Comparison of ENCODE assay signal across 36 cellular contexts in the genomic region with DNA sequence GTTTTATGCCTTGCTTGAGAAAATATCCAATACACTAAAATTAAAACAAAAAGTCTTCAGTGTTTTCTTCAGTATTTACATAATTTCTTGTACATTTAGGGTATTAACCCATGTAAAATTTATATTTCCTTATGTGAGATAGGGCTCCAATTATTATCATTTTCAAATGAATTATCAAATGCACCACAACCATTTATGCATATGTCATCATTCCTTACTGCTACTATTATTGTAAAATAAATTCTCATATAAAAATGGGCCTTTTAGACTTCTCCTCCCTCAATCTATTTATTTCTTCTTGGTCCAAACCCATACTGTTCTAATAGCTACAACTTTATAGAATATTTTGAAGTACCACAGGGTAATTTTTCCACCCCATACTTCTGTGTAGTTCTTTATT.
"Had no signal": no experiment of that assay in that cellular context is flagged by ENCODE, and none has a peak within 500 bp of the region (broad histone marks: within the 10 kb centered on the region; RNA-seq: fewer than 3 reads in every experiment).

No MANE protein-coding gene starts in this region.

- H3K36me3 ChIP-seq: adrenal gland, brain microvascular endothelial cell, breast epithelium had no signal

- H3K4me3 ChIP-seq: adrenal gland, body of pancreas, breast epithelium had no signal

- H3K27me3 ChIP-seq: adrenal gland, body of pancreas, brain microvascular endothelial cell, breast epithelium had no signal

- FAIRE-seq: astrocyte, TTC549 had no signal

- H3K27ac Mint-ChIP-seq: activated B cell treated with CpG ODN at 0.5 μM for 24 hours; activated CD4-positive, alpha-beta memory T cell treated with anti-CD3 and anti-CD28 coated beads for 36 hours; activated CD4-positive, alpha-beta T cell treated with anti-CD3 and anti-CD28 coated beads, Interleukin-2, amount 10 ng/mL, durations not matched to agents 24 days and 14 days; activated CD8-positive, alpha-beta T cell treated with anti-CD3 and anti-CD28 coated beads for 36 hours; activated naive CD4-positive, alpha-beta T cell treated with anti-CD3 and anti-CD28 coated beads for 36 hours; activated naive CD4-positive, alpha-beta T cell treated with anti-CD3 and anti-CD28 coated beads, Interleukin-2, amount 50 U/mL, for 72 hours; activated naive CD8-positive, alpha-beta T cell treated with anti-CD3 and anti-CD28 coated beads for 36 hours; activated T-cell treated with anti-CD3 and anti-CD28 coated beads, Interleukin-2, amount 50 U/mL, for 72 hours; activated T-helper 1 cell treated with anti-CD3 and anti-CD28 coated beads, Interleukin-12 subunit alpha, Interleukin-12 subunit beta, Interleukin-2, Interleukin-4 antibody, amounts not matched to agents 30 ng/mL and 10 ng/mL and 1 ng/mL, durations not matched to agents 14 hours and 24 hours and 36 hours; activated T-helper 17 cell treated with anti-CD3 and anti-CD28 coated beads, Interleukin-2, amount 50 U/mL, for 72 hours; T-helper 1 cell treated with Interleukin-12 subunit alpha and Interleukin-12 subunit beta and Interleukin-4 antibody, amounts not matched to agents 30 μg/mL and 1 μg/mL, for 36 hours; T-helper 2 cell treated with Interferon-gamma antibody and Interleukin-4, amounts not matched to agents 5 μg/mL and 100 μg/mL, for 36 hours had no signal

- H3K4me3 Mint-ChIP-seq: activated B cell treated with CpG ODN at 0.5 μM for 24 hours; activated CD4-positive, alpha-beta memory T cell treated with anti-CD3 and anti-CD28 coated beads for 36 hours; activated CD4-positive, alpha-beta T cell treated with anti-CD3 and anti-CD28 coated beads, Interleukin-2, amount 10 ng/mL, durations not matched to agents 24 days and 14 days; activated CD8-positive, alpha-beta T cell treated with anti-CD3 and anti-CD28 coated beads for 36 hours; activated naive CD4-positive, alpha-beta T cell treated with anti-CD3 and anti-CD28 coated beads for 36 hours; activated naive CD8-positive, alpha-beta T cell treated with anti-CD3 and anti-CD28 coated beads for 36 hours; activated T-cell treated with anti-CD3 and anti-CD28 coated beads, Interleukin-2, amount 50 U/mL, for 4 hours; activated T-cell treated with anti-CD3 and anti-CD28 coated beads, Interleukin-2, amount 50 U/mL, for 72 hours; activated T-helper 1 cell treated with anti-CD3 and anti-CD28 coated beads, Interleukin-12 subunit alpha, Interleukin-12 subunit beta, Interleukin-2, Interleukin-4 antibody, amounts not matched to agents 30 ng/mL and 10 ng/mL and 1 ng/mL, durations not matched to agents 14 hours and 24 hours and 36 hours; activated T-helper 17 cell treated with anti-CD3 and anti-CD28 coated beads, Interleukin-2, amount 50 U/mL, for 72 hours; T-helper 1 cell treated with Interleukin-12 subunit alpha and Interleukin-12 subunit beta and Interleukin-4 antibody, amounts not matched to agents 30 μg/mL and 1 μg/mL, for 36 hours; T-helper 2 cell treated with Interferon-gamma antibody and Interleukin-4, amounts not matched to agents 5 μg/mL and 100 μg/mL, for 36 hours had no signal

- H3K9me3 ChIP-seq: adrenal gland, body of pancreas, breast epithelium had no signal

- ATAC-seq: activated CD8-positive, alpha-beta T cell treated with anti-CD3 and anti-CD28 coated beads for 36 hours; activated naive CD4-positive, alpha-beta T cell treated with anti-CD3 and anti-CD28 coated beads, Interleukin-2, amount 50 U/mL, for 72 hours; activated T-cell treated with anti-CD3 and anti-CD28 coated beads, Interleukin-2, amount 50 U/mL, for 4 hours; activated T-cell treated with anti-CD3 and anti-CD28 coated beads, Interleukin-2, amount 50 U/mL, for 72 hours; activated T-helper 17 cell treated with anti-CD3 and anti-CD28 coated beads, Interleukin-2, amount 50 U/mL, for 72 hours; body of pancreas had no signal

- H3K27ac ChIP-seq: adrenal gland, body of pancreas, brain microvascular endothelial cell, breast epithelium, VCaP had no signal

- H3K27me3 Mint-ChIP-seq: activated CD4-positive, alpha-beta memory T cell treated with anti-CD3 and anti-CD28 coated beads for 36 hours; activated CD4-positive, alpha-beta T cell treated with anti-CD3 and anti-CD28 coated beads, Interleukin-2, amount 10 ng/mL, durations not matched to agents 24 days and 14 days; activated CD8-positive, alpha-beta T cell treated with anti-CD3 and anti-CD28 coated beads for 36 hours; activated naive CD8-positive, alpha-beta T cell treated with anti-CD3 and anti-CD28 coated beads for 36 hours had no signal

- H3K4me1 ChIP-seq: adrenal gland, body of pancreas, breast epithelium had no signal

- H3K4me1 Mint-ChIP-seq: activated B cell treated with CpG ODN at 0.5 μM for 24 hours; activated CD4-positive, alpha-beta T cell treated with anti-CD3 and anti-CD28 coated beads, Interleukin-2, amount 10 ng/mL, durations not matched to agents 24 days and 14 days; activated naive CD8-positive, alpha-beta T cell treated with anti-CD3 and anti-CD28 coated beads for 36 hours; activated T-helper 17 cell treated with anti-CD3 and anti-CD28 coated beads, Interleukin-2, amount 50 U/mL, for 72 hours had no signal

- H3K36me3 Mint-ChIP-seq: activated CD4-positive, alpha-beta memory T cell treated with anti-CD3 and anti-CD28 coated beads for 36 hours; activated naive CD4-positive, alpha-beta T cell treated with anti-CD3 and anti-CD28 coated beads, Interleukin-2, amount 50 U/mL, for 72 hours; activated naive CD8-positive, alpha-beta T cell treated with anti-CD3 and anti-CD28 coated beads for 36 hours had no signal

- H3K9me3 Mint-ChIP-seq: activated B cell treated with CpG ODN at 0.5 μM for 24 hours; activated CD4-positive, alpha-beta memory T cell treated with anti-CD3 and anti-CD28 coated beads for 36 hours; activated CD4-positive, alpha-beta T cell treated with anti-CD3 and anti-CD28 coated beads, Interleukin-2, amount 10 ng/mL, durations not matched to agents 24 days and 14 days; activated CD8-positive, alpha-beta T cell treated with anti-CD3 and anti-CD28 coated beads for 36 hours; activated naive CD4-positive, alpha-beta T cell treated with anti-CD3 and anti-CD28 coated beads for 36 hours; activated naive CD4-positive, alpha-beta T cell treated with anti-CD3 and anti-CD28 coated beads, Interleukin-2, amount 50 U/mL, for 72 hours; activated T-cell treated with anti-CD3 and anti-CD28 coated beads, Interleukin-2, amount 50 U/mL, for 4 hours; activated T-cell treated with anti-CD3 and anti-CD28 coated beads, Interleukin-2, amount 50 U/mL, for 72 hours; activated T-helper 1 cell treated with anti-CD3 and anti-CD28 coated beads, Interleukin-12 subunit alpha, Interleukin-12 subunit beta, Interleukin-2, Interleukin-4 antibody, amounts not matched to agents 30 ng/mL and 10 ng/mL and 1 ng/mL, durations not matched to agents 14 hours and 24 hours and 36 hours; activated T-helper 17 cell treated with anti-CD3 and anti-CD28 coated beads, Interleukin-2, amount 50 U/mL, for 72 hours; T-helper 1 cell treated with Interleukin-12 subunit alpha and Interleukin-12 subunit beta and Interleukin-4 antibody, amounts not matched to agents 30 μg/mL and 1 μg/mL, for 36 hours; T-helper 2 cell treated with Interferon-gamma antibody and Interleukin-4, amounts not matched to agents 5 μg/mL and 100 μg/mL, for 36 hours had no signal

- DNase-seq: activated B cell treated with CpG ODN at 0.5 μM for 24 hours; activated CD4-positive, alpha-beta memory T cell treated with anti-CD3 and anti-CD28 coated beads for 36 hours; activated CD4-positive, alpha-beta T cell treated with anti-CD3 and anti-CD28 coated beads for 4 hours; activated CD4-positive, alpha-beta T cell treated with anti-CD3 and anti-CD28 coated beads, Interleukin-2, amount 10 ng/mL, durations not matched to agents 24 days and 14 days; activated CD4-positive, alpha-beta T cell treated with anti-CD3 and anti-CD28 coated beads, Interleukin-2, amount 50 U/mL, for 1 hour; activated CD4-positive, alpha-beta T cell treated with anti-CD3 and anti-CD28 coated beads, Interleukin-2, amount 50 U/mL, for 4 hours; activated CD4-positive, CD25-positive, alpha-beta regulatory T cell treated with anti-CD3 and anti-CD28 coated beads, Interleukin-2, amount 50 U/mL, for 72 hours; activated CD8-positive, alpha-beta memory T cell treated with anti-CD3 and anti-CD28 coated beads, Interleukin-2, amount 50 U/mL, for 4 hours; activated CD8-positive, alpha-beta T cell treated with anti-CD3 and anti-CD28 coated beads for 36 hours; activated effector memory CD4-positive, alpha-beta T cell treated with anti-CD3 and anti-CD28 coated beads, Interleukin-2, amount 50 U/mL, for 16 hours; activated gamma-delta T cell treated with Interleukin-2 at 50 U/mL for 16 hours; activated naive CD4-positive, alpha-beta T cell; activated naive CD4-positive, alpha-beta T cell treated with anti-CD3 and anti-CD28 coated beads for 36 hours; activated naive CD4-positive, alpha-beta T cell treated with anti-CD3 and anti-CD28 coated beads, Interleukin-2, amount 50 U/mL, for 16 hours; activated naive CD8-positive, alpha-beta T cell treated with anti-CD3 and anti-CD28 coated beads for 36 hours; activated T-cell treated with anti-CD3 and anti-CD28 coated beads for 4 hours; activated T-cell treated with anti-CD3 and anti-CD28 coated beads, Interleukin-2, amount 50 U/mL, for 1 hour; activated T-cell treated with anti-CD3 and anti-CD28 coated beads, Interleukin-2, amount 50 U/mL, for 4 hours; activated T-cell treated with anti-CD3 and anti-CD28 coated beads, Interleukin-2, amount 50 U/mL, for 72 hours; adrenal gland; amniotic stem cell; aorta; body of pancreas; brain microvascular endothelial cell; central memory CD4-positive, alpha-beta T cell; T-helper 2 cell; T-helper 9 cell had no signal
